ENCODE assay signal across 25 cellular contexts in genomic region chr1:75188892-75189291, GRCh38. TPM values are rescaled to one million over a fixed set of nuclear protein-coding genes. Genes with fewer than 3 reads are reported as not detected.
A peak's percentile ranks its signal among the peaks of the same experiment; 100 is the strongest.
DNase-seq lines count a peak whose midpoint lies in the region; ATAC-seq and TF ChIP-seq lines count a peak whose summit lies in the region.
"Had no signal": no experiment of that assay in that cellular context is flagged by ENCODE, and none has a peak within 500 bp of the region (broad histone marks: within the 10 kb centered on the region; RNA-seq: fewer than 3 reads in every experiment).

No MANE protein-coding gene starts in this region.

- 9% methylated on average over 1 of the region's 1 CpG for WGBS in smooth muscle cell (ENCODE audit: low lambda C conversion rate)

- no peak overlapping the region for H3K4me3 ChIP-seq in smooth muscle cell
- H3K4me3 ChIP-seq: SK-N-MC had no signal

- TF ChIP-seq CTCF in smooth muscle cell (IDR thresholded peaks at IDR 0.05; ENCODE audit: borderline replicate concordance, insufficient read depth, poor library complexity, severe bottlenecking) (no peak), omental fat pad (IDR thresholded peaks at IDR 0.05) (no peak)

- no peak overlapping the region for H3K9ac ChIP-seq in smooth muscle cell (ENCODE audit: low read depth)

- DNase-seq in NCI-H82 (lab: John Stamatoyannopoulos, UW): peak; percentile 23
- no peak for DNase-seq in NCI-H82 treated with DMSO at 0.1 percent for 48 hours (lab: John Stamatoyannopoulos, UW; ENCODE audit: unreplicated experiment)
- peak; percentile 23 to 77 for DNase-seq in NCI-H524 (lab: John Stamatoyannopoulos, UW)
- DNase-seq in fibroblast of gingiva (ENCODE audit: low read depth): peak; percentile 94
- no peak for DNase-seq in smooth muscle cell (lab: John Stamatoyannopoulos, UW; ENCODE audit: unreplicated experiment)
- no peak for DNase-seq in omental fat pad (ENCODE audit: low spot score)
- DNase-seq in cerebellar nuclear complex (lab: John Stamatoyannopoulos, UW): no peak
- DNase-seq: 8988T; ACHN; BE2C; CD8-positive, alpha-beta memory T cell; DMS153; DND-41; HCEC 1CT; NCI-H1048; NCI-H187; NCI-H2081 treated with DMSO at 0.1 percent for 48 hours; NCI-H2227 treated with DMSO at 0.1 percent for 48 hours; NCI-H510A; SHP77 treated with DMSO at 0.1 percent for 48 hours had no signal

- peak overlapping the region; percentile 42 for H3K4me2 ChIP-seq in smooth muscle cell

- H3K36me3 ChIP-seq in smooth muscle cell (ENCODE audit: low read depth): no peaks in the 10 kb centered on the region
- H3K36me3 ChIP-seq: BE2C had no signal

- no peak overlapping the region for H2AFZ ChIP-seq in smooth muscle cell (ENCODE audit: low read depth)

- H3K4me1 ChIP-seq in smooth muscle cell (ENCODE audit: low read depth): no peaks in the 10 kb centered on the region
- H3K4me1 ChIP-seq: BE2C had no signal

- H3K9me3 ChIP-seq in smooth muscle cell (replicated peaks; ENCODE audit: low read depth): no peaks in the 10 kb centered on the region
- H3K9me3 ChIP-seq: BE2C had no signal

- H3K27me3 ChIP-seq in smooth muscle cell (ENCODE audit: low read depth): peaks cover 11% of the 10 kb centered on the region
- H3K27me3 ChIP-seq: BE2C had no signal

- H3F3A ChIP-seq in smooth muscle cell (ENCODE audit: low read depth): no peaks in the 10 kb centered on the region

- no peak overlapping the region for H3K27ac ChIP-seq in smooth muscle cell (ENCODE audit: low read depth)
- H3K27ac ChIP-seq: HL-60, SK-N-MC had no signal

- H3K79me2 ChIP-seq in smooth muscle cell (ENCODE audit: low read depth): no peaks in the 10 kb centered on the region

- no peaks in the 10 kb centered on the region for H4K20me1 ChIP-seq in smooth muscle cell (ENCODE audit: low read depth)

- ATAC-seq in omental fat pad (ENCODE audit: low FRiP score): no peak
- ATAC-seq in HG03520 (IDR thresholded peaks at IDR 0.05; ENCODE audit: unreplicated experiment): no peak

RNA-seq across cellular contexts. Expression of gene LHX8, which starts 54.7 kb away (rescaled TPM):
- total RNA-seq in smooth muscle cell (0.90 TPM in 1 of 2 replicates, not detected in the other), omental fat pad (not detected)
- polyA plus RNA-seq in smooth muscle cell: not detected in 2 replicates
- total RNA-seq: CD8-positive, alpha-beta memory T cell had no signal
- polyA plus RNA-seq: CD14-positive monocyte; CD8-positive, alpha-beta memory T cell; IgD-negative memory B cell had no signal

Comparison
In these comparisons a context has a peak if more than half of its experiments do, and no peak if none do; other contexts are left out.
1. DNase-seq: peak in NCI-H82 (single experiment), NCI-H524 (2 of 2) and fibroblast of gingiva (single experiment); none in NCI-H82 treated with DMSO at 0.1 percent for 48 hours (single experiment), smooth muscle cell (single experiment), omental fat pad (single experiment) and cerebellar nuclear complex (0 of 2).